Comparison of ENCODE assay signal across 15 cellular contexts in the genomic region with DNA sequence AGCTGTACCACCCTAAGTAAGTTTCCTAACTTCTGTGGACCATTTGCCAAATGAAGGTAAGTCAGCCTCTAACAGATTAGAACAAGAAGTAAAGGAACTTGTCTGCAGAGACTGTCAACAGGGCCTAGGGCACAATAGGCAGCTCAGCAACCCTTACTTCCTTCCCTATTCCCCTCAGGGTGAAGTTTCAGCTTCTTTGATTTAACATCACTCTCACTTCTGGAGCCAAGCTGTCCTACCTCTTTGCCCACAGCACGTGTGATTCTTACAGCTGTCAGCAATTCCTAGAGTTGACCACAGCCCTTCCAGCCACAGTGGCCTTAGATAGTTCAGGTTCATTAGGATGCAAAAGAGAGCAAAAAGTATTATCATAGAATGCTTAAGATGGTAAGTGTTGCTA. TPM values are rescaled to one million over a fixed set of nuclear protein-coding genes. Genes with fewer than 3 reads are reported as not detected.
DNase-seq lines count a peak whose midpoint lies in the region; ATAC-seq and TF ChIP-seq lines count a peak whose summit lies in the region.
"Had no signal": no experiment of that assay in that cellular context is flagged by ENCODE, and none has a peak within 500 bp of the region (broad histone marks: within the 10 kb centered on the region; RNA-seq: fewer than 3 reads in every experiment).

No MANE protein-coding gene starts in this region.

- ATAC-seq in Right ventricle myocardium superior (ENCODE audit: poor library complexity), result peak; percentile 59
- ATAC-seq in activated naive CD4-positive, alpha-beta T cell treated with anti-CD3 and anti-CD28 coated beads, Interleukin-2, amount 50 U/mL, for 72 hours, result no peak
- ATAC-seq in gastrocnemius medialis, result no peak

- TF ChIP-seq CTCF in left ventricle myocardium inferior (IDR thresholded peaks at IDR 0.05; ENCODE audit: borderline replicate concordance) (no peak), OCI-LY3 (IDR thresholded peaks at IDR 0.05; ENCODE audit: low read depth, low read length) (no peak), suprapubic skin (IDR thresholded peaks at IDR 0.05) (no peak), gastrocnemius medialis (IDR thresholded peaks at IDR 0.05 in 4 of 5, conservative IDR thresholded peaks at IDR 0.05 in 1 of 5) (no peak)

- H3K27ac Mint-ChIP-seq in activated naive CD4-positive, alpha-beta T cell treated with anti-CD3 and anti-CD28 coated beads, Interleukin-2, amount 50 U/mL, for 72 hours, result no peak overlapping the region

- no peak for TF ChIP-seq EP300 in suprapubic skin (IDR thresholded peaks at IDR 0.05)

- WGBS in suprapubic skin, result 17% methylated on average over 1 of the region's 1 CpG

- no peak for TF ChIP-seq POLR2A in suprapubic skin (IDR thresholded peaks at IDR 0.05)
- no peak for TF ChIP-seq POLR2A in gastrocnemius medialis (IDR thresholded peaks at IDR 0.05)

- intact Hi-C loops in Right ventricle myocardium superior (cut with DNase I) (no loop called here), left ventricle myocardium inferior (cut with micrococcal nuclease) (no loop called here), gastrocnemius medialis (cut with DNase I; ENCODE audit: low total_unique reads) (no loop called here)

- DNase-seq in Right ventricle myocardium superior (no peak), left ventricle myocardium inferior (no peak), germinal center (ENCODE audit: low spot score) (peak; percentile 42), suprapubic skin (ENCODE audit: low spot score in 2 of 2) (peak; percentile 6 to 53), gastrocnemius medialis (no peak)
- no peak for DNase-seq in activated naive CD4-positive, alpha-beta T cell treated with anti-CD3 and anti-CD28 coated beads, Interleukin-2, amount 50 U/mL, for 72 hours (ENCODE audit: low spot score in 2 of 2)
- no peak for DNase-seq in activated naive CD4-positive, alpha-beta T cell (lab: John Stamatoyannopoulos, UW)
- DNase-seq: NCI-H1092 treated with DMSO at 0.1 percent for 48 hours; NCI-H2227 treated with DMSO at 0.1 percent for 48 hours; PC-9; retina; stimulated activated CD4-positive, alpha-beta T cell treated with anti-CD3 and anti-CD28 coated beads, Interleukin-4, amount 100 ng/mL, for 24 hours; T-helper 2 cell had no signal

- H2AFZ ChIP-seq in OCI-LY3 (ENCODE audit: low read depth, low read length), result no peak overlapping the region
- H2AFZ ChIP-seq: PC-9 had no signal

- no peak overlapping the region for H3K27ac ChIP-seq in left ventricle myocardium inferior (replicated peaks)
- no peak overlapping the region for H3K27ac ChIP-seq in OCI-LY3 (ENCODE audit: low read length)
- no peak overlapping the region for H3K27ac ChIP-seq in suprapubic skin
- H3K27ac ChIP-seq in gastrocnemius medialis, result no peak overlapping the region
- H3K27ac ChIP-seq: epithelial cell of prostate, PC-9 had no signal

- H3K9me3 Mint-ChIP-seq in activated naive CD4-positive, alpha-beta T cell treated with anti-CD3 and anti-CD28 coated beads, Interleukin-2, amount 50 U/mL, for 72 hours, result no peaks in the 10 kb centered on the region

- no peaks in the 10 kb centered on the region for H3K79me2 ChIP-seq in OCI-LY3 (ENCODE audit: low read length)

- H3K4me2 ChIP-seq in OCI-LY3 (ENCODE audit: low read length), result peak overlapping the region; percentile 42
- H3K4me2 ChIP-seq: PC-9 had no signal

- H3K36me3 Mint-ChIP-seq in activated naive CD4-positive, alpha-beta T cell treated with anti-CD3 and anti-CD28 coated beads, Interleukin-2, amount 50 U/mL, for 72 hours, result no peaks in the 10 kb centered on the region

- H3K4me1 ChIP-seq in left ventricle myocardium inferior (no peaks in the 10 kb centered on the region), OCI-LY3 (ENCODE audit: low read length) (peaks cover 22% of the 10 kb centered on the region), suprapubic skin (peaks cover 18% of the 10 kb centered on the region), gastrocnemius medialis (no peaks in the 10 kb centered on the region)

- H3K27me3 ChIP-seq in left ventricle myocardium inferior (ENCODE audit: low read depth) (no peaks in the 10 kb centered on the region), OCI-LY3 (ENCODE audit: low read depth, low read length) (0 out of 2 replicates have a peak, but pooled peaks cover 3% of the 10 kb centered on the region), suprapubic skin (no peaks in the 10 kb centered on the region), gastrocnemius medialis (no peaks in the 10 kb centered on the region)

- H3K36me3 ChIP-seq in left ventricle myocardium inferior (no peaks in the 10 kb centered on the region), OCI-LY3 (replicated peaks; ENCODE audit: low read depth, low read length) (no peaks in the 10 kb centered on the region), suprapubic skin (no peaks in the 10 kb centered on the region), gastrocnemius medialis (no peaks in the 10 kb centered on the region)

- in situ Hi-C loops in gastrocnemius medialis (cut with MboI; ENCODE audit: low sequenced_read_pairs in 4 of 4), result loop anchor here (10.0 to 25.0 kb wide), 3 partner anchors 197 to 322 kb away; no protein-coding TSS in a partner anchor

- H3K9me3 ChIP-seq in left ventricle myocardium inferior (replicated peaks) (no peaks in the 10 kb centered on the region), OCI-LY3 (ENCODE audit: insufficient read depth, low read length) (no peaks in the 10 kb centered on the region), suprapubic skin (no peaks in the 10 kb centered on the region), gastrocnemius medialis (no peaks in the 10 kb centered on the region)

- H4K20me1 ChIP-seq in OCI-LY3 (ENCODE audit: insufficient read depth, low read length), result no peaks in the 10 kb centered on the region

- H3K4me3 ChIP-seq in left ventricle myocardium inferior (no peak overlapping the region), OCI-LY3 (ENCODE audit: low read length) (no peak overlapping the region), suprapubic skin (no peak overlapping the region), gastrocnemius medialis (no peak overlapping the region)
- H3K4me3 ChIP-seq: PC-9 had no signal

- H3K9ac ChIP-seq in OCI-LY3 (ENCODE audit: low read length), result no peak overlapping the region

RNA-seq across cellular contexts. Expression of a gene that starts 7.6 kb away (rescaled TPM):
- total RNA-seq in Right ventricle myocardium superior, result 24.7 TPM
- 33.9 TPM for total RNA-seq in left ventricle myocardium inferior
- 10 to 100 TPM; 32.9 to 40.6 (median 39.5) TPM for total RNA-seq in suprapubic skin
- total RNA-seq in activated naive CD4-positive, alpha-beta T cell treated with anti-CD3 and anti-CD28 coated beads, Interleukin-2, amount 50 U/mL, for 72 hours, result 10 to 100 TPM; 38.4 to 45.1 TPM
- 10 to 100 TPM; 42.1 to 63.2 (median 43.5) TPM for total RNA-seq in gastrocnemius medialis

Comparison
In these comparisons a context has a peak if more than half of its experiments do, and no peak if none do; other contexts are left out.
1. DNase-seq: peak in germinal center (single experiment) and suprapubic skin (2 of 2); none in Right ventricle myocardium superior (single experiment), left ventricle myocardium inferior (single experiment), activated naive CD4-positive, alpha-beta T cell treated with anti-CD3 and anti-CD28 coated beads, Interleukin-2, amount 50 U/mL, for 72 hours (0 of 2), activated naive CD4-positive, alpha-beta T cell (0 of 4) and gastrocnemius medialis (0 of 2).